Comparison of ENCODE assay signal across 18 cellular contexts in genomic region chr20:14512856-14513255, GRCh38.
"Had no signal": no experiment of that assay in that cellular context is flagged by ENCODE, and none has a peak within 500 bp of the region (broad histone marks: within the 10 kb centered on the region; RNA-seq: fewer than 3 reads in every experiment).

No MANE protein-coding gene starts in this region.

- DNase-seq: activated CD4-positive, alpha-beta T cell treated with anti-CD3 and anti-CD28 coated beads, Interleukin-2, amount 50 U/mL, for 1 hour; activated CD4-positive, CD25-positive, alpha-beta regulatory T cell treated with anti-CD3 and anti-CD28 coated beads, Interleukin-2, amount 50 U/mL, for 72 hours; activated CD8-positive, alpha-beta memory T cell treated with anti-CD3 and anti-CD28 coated beads, Interleukin-2, amount 50 U/mL, for 4 hours; activated effector memory CD4-positive, alpha-beta T cell treated with Interleukin-2 at 50 U/mL for 16 hours; activated naive CD4-positive, alpha-beta T cell treated with anti-CD3 and anti-CD28 coated beads, Interleukin-2, amount 10 ng/mL, durations not matched to agents 7 days and 5 days; activated T-cell treated with anti-CD3 and anti-CD28 coated beads, Interleukin-2, amount 50 U/mL, for 48 hours; effector memory CD4-positive, alpha-beta T cell; esophagus squamous epithelium; foreskin melanocyte; glutamatergic neuron; hypothalamus; lower lobe of right lung; stimulated activated naive B cell treated with anti-CD40 and anti-IgM and Interleukin-4, amounts not matched to agents 10 μg/mL and 1 μg/mL and 100 μg/mL, for 72 hours; T-helper 2 cell had no signal

- H3K9me3 ChIP-seq: ascending aorta, esophagus squamous epithelium, lower lobe of right lung, thoracic aorta had no signal

- FAIRE-seq: bronchial epithelial cell had no signal

- H3K36me3 ChIP-seq: ascending aorta, esophagus squamous epithelium, lower lobe of right lung, thoracic aorta had no signal

- H3K4me1 ChIP-seq: ascending aorta, esophagus squamous epithelium, lower lobe of right lung had no signal

- H3K4me3 ChIP-seq: ascending aorta, esophagus squamous epithelium, lower lobe of right lung, thoracic aorta had no signal

- ATAC-seq: lower lobe of right lung; stimulated activated naive B cell treated with anti-CD40 and anti-IgM and Interleukin-4, amounts not matched to agents 10 μg/mL and 1 μg/mL and 100 μg/mL, for 72 hours had no signal

- H3K27me3 ChIP-seq: ascending aorta, esophagus squamous epithelium had no signal

- H3K27ac ChIP-seq: ascending aorta, esophagus squamous epithelium, lower lobe of right lung, thoracic aorta, VCaP had no signal
